ENCODE assay signal across 30 cellular contexts in genomic region chr3:66796343-66796742, GRCh38.
"Had no signal": no experiment of that assay in that cellular context is flagged by ENCODE, and none has a peak within 500 bp of the region (broad histone marks: within the 10 kb centered on the region; RNA-seq: fewer than 3 reads in every experiment).

No MANE protein-coding gene starts in this region.

- H3K9me3 ChIP-seq: body of pancreas, esophagus squamous epithelium, gastroesophageal sphincter had no signal

- H3K9me3 Mint-ChIP-seq: activated CD4-positive, alpha-beta memory T cell treated with anti-CD3 and anti-CD28 coated beads, Interleukin-2, amount 10 ng/mL, durations not matched to agents 7 days and 5 days; T-helper 2 cell treated with Interferon-gamma antibody and Interleukin-4, amounts not matched to agents 5 μg/mL and 100 μg/mL, for 36 hours had no signal

- H3K4me1 Mint-ChIP-seq: activated CD4-positive, alpha-beta memory T cell treated with anti-CD3 and anti-CD28 coated beads, Interleukin-2, amount 10 ng/mL, durations not matched to agents 7 days and 5 days; activated CD4-positive, alpha-beta T cell treated with anti-CD3 and anti-CD28 coated beads for 36 hours; activated CD4-positive, alpha-beta T cell treated with anti-CD3 and anti-CD28 coated beads, Interleukin-2, amount 10 ng/mL, durations not matched to agents 24 days and 14 days; T-helper 17 cell had no signal

- H3K36me3 ChIP-seq: esophagus squamous epithelium, gastroesophageal sphincter, heart right ventricle, WERI-Rb-1 had no signal

- ATAC-seq: activated CD4-positive, alpha-beta T cell treated with anti-CD3 and anti-CD28 coated beads for 36 hours; activated T-cell treated with anti-CD3 and anti-CD28 coated beads, Interleukin-2, amount 50 U/mL, for 72 hours; body of pancreas; gastroesophageal sphincter; heart right ventricle; T-helper 17 cell had no signal

- FAIRE-seq: endothelial cell of umbilical vein had no signal

- H3K27ac Mint-ChIP-seq: activated CD4-positive, alpha-beta memory T cell treated with anti-CD3 and anti-CD28 coated beads, Interleukin-2, amount 10 ng/mL, durations not matched to agents 7 days and 5 days; activated CD4-positive, alpha-beta T cell treated with anti-CD3 and anti-CD28 coated beads for 36 hours; activated CD4-positive, alpha-beta T cell treated with anti-CD3 and anti-CD28 coated beads, Interleukin-2, amount 10 ng/mL, durations not matched to agents 24 days and 14 days; activated naive CD8-positive, alpha-beta T cell; activated T-cell treated with anti-CD3 and anti-CD28 coated beads, Interleukin-2, amount 50 U/mL, for 24 hours; activated T-cell treated with anti-CD3 and anti-CD28 coated beads, Interleukin-2, amount 50 U/mL, for 72 hours; T-helper 17 cell; T-helper 2 cell treated with Interferon-gamma antibody and Interleukin-4, amounts not matched to agents 5 μg/mL and 100 μg/mL, for 36 hours had no signal

- H3K4me3 ChIP-seq: body of pancreas, esophagus squamous epithelium, gastroesophageal sphincter, heart right ventricle, hepatocyte had no signal

- H3K4me1 ChIP-seq: body of pancreas had no signal

- H3K4me2 ChIP-seq: hepatocyte had no signal

- H3K4me3 Mint-ChIP-seq: activated CD4-positive, alpha-beta memory T cell treated with anti-CD3 and anti-CD28 coated beads, Interleukin-2, amount 10 ng/mL, durations not matched to agents 7 days and 5 days; activated CD4-positive, alpha-beta T cell treated with anti-CD3 and anti-CD28 coated beads for 36 hours; activated CD4-positive, alpha-beta T cell treated with anti-CD3 and anti-CD28 coated beads, Interleukin-2, amount 10 ng/mL, durations not matched to agents 24 days and 14 days; activated naive CD8-positive, alpha-beta T cell; activated T-cell treated with anti-CD3 and anti-CD28 coated beads, Interleukin-2, amount 50 U/mL, for 24 hours; activated T-cell treated with anti-CD3 and anti-CD28 coated beads, Interleukin-2, amount 50 U/mL, for 72 hours; T-helper 17 cell; T-helper 2 cell treated with Interferon-gamma antibody and Interleukin-4, amounts not matched to agents 5 μg/mL and 100 μg/mL, for 36 hours had no signal

- DNase-seq: activated CD4-positive, alpha-beta memory T cell treated with anti-CD3 and anti-CD28 coated beads, Interleukin-2, amount 10 ng/mL, durations not matched to agents 7 days and 5 days; activated CD4-positive, alpha-beta T cell treated with anti-CD3 and anti-CD28 coated beads for 36 hours; activated CD4-positive, alpha-beta T cell treated with anti-CD3 and anti-CD28 coated beads, Interleukin-2, amount 10 ng/mL, durations not matched to agents 24 days and 14 days; activated CD4-positive, CD25-positive, alpha-beta regulatory T cell; activated CD4-positive, CD25-positive, alpha-beta regulatory T cell treated with anti-CD3 and anti-CD28 coated beads, Interleukin-2, amount 50 U/mL, for 72 hours; activated CD8-positive, alpha-beta memory T cell treated with anti-CD3 and anti-CD28 coated beads, Interleukin-2, amount 50 U/mL, for 48 hours; activated gamma-delta T cell treated with Interleukin-2 at 50 U/mL for 16 hours; activated naive CD4-positive, alpha-beta T cell treated with anti-CD3 and anti-CD28 coated beads, Interleukin-2, amount 50 U/mL, for 16 hours; activated naive CD4-positive, alpha-beta T cell treated with Interleukin-2 at 50 U/mL for 16 hours; activated T-cell treated with anti-CD3 and anti-CD28 coated beads for 4 hours; activated T-cell treated with anti-CD3 and anti-CD28 coated beads, Interleukin-2, amount 50 U/mL, for 24 hours; activated T-cell treated with anti-CD3 and anti-CD28 coated beads, Interleukin-2, amount 50 U/mL, for 72 hours; amniotic stem cell; anterior cingulate cortex; body of pancreas; caudate nucleus; cortex of kidney; effector CD8-positive, alpha-beta T cell; esophagus squamous epithelium; foreskin melanocyte; heart right ventricle; T-helper 17 cell; T1000; WERI-Rb-1 had no signal

- H3K79me2 ChIP-seq: hepatocyte had no signal

- H2AFZ ChIP-seq: hepatocyte had no signal

- H3K27ac ChIP-seq: body of pancreas, epithelial cell of prostate, esophagus squamous epithelium, gastroesophageal sphincter, heart right ventricle, hepatocyte, WERI-Rb-1 had no signal

- H3K27me3 ChIP-seq: body of pancreas, esophagus squamous epithelium, gastroesophageal sphincter, hepatocyte had no signal
